8 cellular contexts compared by ENCODE assay signal in genomic region chr7:5365976-5366625, GRCh38. TPM values are rescaled to one million over a fixed set of nuclear protein-coding genes. Genes with fewer than 3 reads are reported as not detected.
A peak's percentile ranks its signal among the peaks of the same experiment; 100 is the strongest.
DNase-seq lines count a peak whose midpoint lies in the region; ATAC-seq and TF ChIP-seq lines count a peak whose summit lies in the region.
"Not testable (repeated sequence)": the region's sequence is repeated elsewhere in the genome, so short reads cannot be mapped to it uniquely, and the experiment has no call there.

No MANE protein-coding gene starts in this region.

- not testable (repeated sequence) for TF ChIP-seq POLR2A in heart left ventricle (IDR thresholded peaks at IDR 0.05); upper lobe of left lung (IDR thresholded peaks at IDR 0.05)

- H3K4me1 ChIP-seq in heart left ventricle (peaks cover 0 to 14% (median 7%) of the 10 kb centered on the region in 12 donors), upper lobe of left lung (peaks cover 0 to 44% (median 23%) of the 10 kb centered on the region in 4 donors)

- 78 to 85% (median 80%) methylated on average over 11 to 12 of the region's 12 CpGs for WGBS in heart left ventricle, 4 donors
- WGBS in upper lobe of left lung, 2 donors: 75 to 83% methylated on average over 12 of the region's 12 CpGs

- H3K27ac ChIP-seq in heart left ventricle: peak overlapping the region in 1 of 12 donors; percentile 56
- peak overlapping the region in 1 of 4 donors; percentile 18 for H3K27ac ChIP-seq in upper lobe of left lung

- peaks cover 2 to 68% (median 46%) of the 10 kb centered on the region in 9 donors for H3K36me3 ChIP-seq in heart left ventricle
- peaks cover 21 to 54% (median 35%) of the 10 kb centered on the region in 4 donors for H3K36me3 ChIP-seq in upper lobe of left lung

- H3K9me3 ChIP-seq in heart left ventricle, upper lobe of left lung: not testable (repeated sequence)

- not testable (repeated sequence) for TF ChIP-seq EP300 in upper lobe of left lung (IDR thresholded peaks at IDR 0.05)

- DNase-seq in GM04504 (ENCODE audit: low read depth): peak; percentile 64
- DNase-seq in NCI-H2107 (lab: John Stamatoyannopoulos, UW): peak; percentile 44
- DNase-seq in T-helper 22 cell (ENCODE audit: low read depth): peak; percentile 39
- peak; percentile 66 for DNase-seq in amniotic epithelial cell (ENCODE audit: low read depth)
- DNase-seq in heart left ventricle: peak in 4 of 5 donors; percentile 62 to 69 (median 64)
- peak in 8 of 10 donors; percentile 35 to 95 (median 68) for DNase-seq in posterior cingulate gyrus
- peak in 1 of 2 donors; percentile 54 for DNase-seq in upper lobe of left lung

- ATAC-seq in HG02970 (IDR thresholded peaks at IDR 0.05; ENCODE audit: low FRiP score, unreplicated experiment) (peak; percentile 49), heart left ventricle (peak; percentile 39 to 82 (median 76)), upper lobe of left lung (ENCODE audit: low FRiP score in 2 of 2) (peak; percentile 71 to 83)

- not testable (repeated sequence) for H3K4me3 ChIP-seq in heart left ventricle, upper lobe of left lung

- peak; percentile 71 to 85 (median 81) for TF ChIP-seq CTCF in heart left ventricle (IDR thresholded peaks at IDR 0.05)
- peak; percentile 70 to 83 (median 78) for TF ChIP-seq CTCF in upper lobe of left lung (IDR thresholded peaks at IDR 0.05)

- intact Hi-C loops in heart left ventricle (cut with DNase I): loop anchor here in 9 of 10 donors (1.0 to 10.0 kb wide), 6 partner anchors 84 to 309 kb away; no protein-coding TSS in a partner anchor
- intact Hi-C loops in posterior cingulate gyrus (cut with DNase I): loop anchor here (1.0 to 5.0 kb wide), 2 partner anchors 84 to 124 kb away; no protein-coding TSS in a partner anchor

- not testable (repeated sequence) for H3K27me3 ChIP-seq in heart left ventricle, upper lobe of left lung

RNA-seq across cellular contexts. Expression of gene TNRC18, which starts 57.5 kb away (rescaled TPM):
- total RNA-seq in heart left ventricle: 10 to 100 TPM; 23.4 to 66.6 (median 35.4) TPM
- 10 to 100 TPM; 26.7 to 27.6 TPM for polyA plus RNA-seq in heart left ventricle
- 100 to 1,000 TPM; 101 to 617 (median 128) TPM for total RNA-seq in upper lobe of left lung
